20 cellular contexts compared by ENCODE assay signal in the genomic region with DNA sequence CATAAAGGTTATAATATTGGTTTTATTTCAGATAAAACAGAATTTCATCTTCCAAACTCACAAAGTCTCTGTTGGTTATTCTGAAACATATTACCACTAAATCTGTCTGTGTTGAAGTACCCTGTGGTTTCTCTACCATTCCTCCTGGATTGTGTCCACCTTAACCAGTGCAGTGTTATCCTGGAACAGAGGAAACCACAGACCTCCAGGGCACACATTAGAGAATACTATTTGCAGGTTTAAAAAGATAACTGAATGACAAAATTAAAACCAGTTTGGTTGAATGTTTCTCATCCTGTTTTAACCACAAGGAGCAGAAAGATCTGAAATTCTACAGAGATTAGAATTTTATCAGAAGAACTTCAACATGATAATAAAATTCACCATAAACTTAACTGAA.
DNase-seq lines count a peak whose midpoint lies in the region; ATAC-seq and TF ChIP-seq lines count a peak whose summit lies in the region.
"Had no signal": no experiment of that assay in that cellular context is flagged by ENCODE, and none has a peak within 500 bp of the region (broad histone marks: within the 10 kb centered on the region; RNA-seq: fewer than 3 reads in every experiment).

No MANE protein-coding gene starts in this region.

- peak overlapping the region; percentile 94 for H2BK5ac ChIP-seq in trophoblast cell (ENCODE audit: low read depth, low read length, poor library complexity)

- H3K9ac ChIP-seq in DND-41 (ENCODE audit: low read depth, low read length) (no peak overlapping the region), trophoblast cell (ENCODE audit: low read length) (no peak overlapping the region)

- ATAC-seq in DND-41 (ENCODE audit: insufficient read depth, low read depth) = peak; percentile 77
- ATAC-seq in HG03432 (IDR thresholded peaks at IDR 0.05; ENCODE audit: unreplicated experiment) = no peak
- ATAC-seq: activated CD8-positive, alpha-beta memory T cell treated with anti-CD3 and anti-CD28 coated beads, Interleukin-2, amount 10 ng/mL, durations not matched to agents 7 days and 5 days; body of pancreas had no signal

- H3K27ac ChIP-seq in DND-41 (ENCODE audit: low read length) (no peak overlapping the region), trophoblast cell (ENCODE audit: low read depth, low read length) (peak overlapping the region; percentile 93)
- H3K27ac ChIP-seq: body of pancreas, esophagus squamous epithelium, thoracic aorta had no signal

- no peak overlapping the region for H3K4ac ChIP-seq in trophoblast cell (ENCODE audit: low read depth, low read length)

- no peak overlapping the region for H3K4me3 ChIP-seq in DND-41 (ENCODE audit: low read depth in 1 of 2, low read length in 2 of 2)
- H3K4me3 ChIP-seq in astrocyte of the cerebellum (ENCODE audit: low read depth, low read length) = no peak overlapping the region
- H3K4me3 ChIP-seq in trophoblast cell (ENCODE audit: low read depth, low read length) = no peak overlapping the region
- H3K4me3 ChIP-seq: body of pancreas, esophagus squamous epithelium, thoracic aorta had no signal

- H3K14ac ChIP-seq in trophoblast cell (ENCODE audit: low read length) = peak overlapping the region; percentile 33

- H3K9me3 ChIP-seq in DND-41 (ENCODE audit: insufficient read depth, low read length, severe bottlenecking) = no peaks in the 10 kb centered on the region
- no peaks in the 10 kb centered on the region for H3K9me3 ChIP-seq in trophoblast cell (ENCODE audit: insufficient read depth, low read depth, low read length)
- H3K9me3 ChIP-seq: body of pancreas, esophagus squamous epithelium, thoracic aorta had no signal

- H3K79me1 ChIP-seq in trophoblast cell (ENCODE audit: low read length) = peaks cover 24% of the 10 kb centered on the region

- no peak overlapping the region for H2AK5ac ChIP-seq in trophoblast cell (ENCODE audit: low read length)

- H2BK120ac ChIP-seq in trophoblast cell (ENCODE audit: insufficient read depth, low read length, poor library complexity) = peak overlapping the region; percentile 74

- H3K4me1 ChIP-seq in DND-41 (ENCODE audit: insufficient read depth, low read length) = peaks cover 23% of the 10 kb centered on the region
- H3K4me1 ChIP-seq in trophoblast cell (ENCODE audit: control insufficient read depth in 1 of 2, insufficient read depth in 2 of 2, low read length in 2 of 2) = peaks cover 0 to 7% of the 10 kb centered on the region in 2 experiments
- H3K4me1 ChIP-seq: body of pancreas, esophagus squamous epithelium had no signal

- in situ Hi-C loops in astrocyte of the cerebellum (cut with HindIII; ENCODE audit: low sequenced_read_pairs) = no loop called here

- H4K12ac ChIP-seq in trophoblast cell (ENCODE audit: low read depth, low read length) = no peak overlapping the region

- peak overlapping the region; percentile 14 for H4K8ac ChIP-seq in trophoblast cell (ENCODE audit: low read depth, low read length)

- no peaks in the 10 kb centered on the region for H4K20me1 ChIP-seq in DND-41 (ENCODE audit: insufficient read depth, low read length)

- H3K79me2 ChIP-seq in DND-41 (ENCODE audit: insufficient read depth, low read length) = no peaks in the 10 kb centered on the region
- peaks cover 2% of the 10 kb centered on the region for H3K79me2 ChIP-seq in trophoblast cell (ENCODE audit: control insufficient read depth, insufficient read depth, low read length, poor library complexity)

- H3K23ac ChIP-seq in trophoblast cell (ENCODE audit: low read length) = no peak overlapping the region

- H3K36me3 ChIP-seq in DND-41 (ENCODE audit: insufficient read depth, low read length) (no peaks in the 10 kb centered on the region; the same call in 1 of the 2 replicates), trophoblast cell (ENCODE audit: control insufficient read depth in 1 of 2, insufficient read depth in 2 of 2, low read length in 2 of 2) (no peaks in the 10 kb centered on the region)
- H3K36me3 ChIP-seq: esophagus squamous epithelium, thoracic aorta had no signal

- H4K91ac ChIP-seq in trophoblast cell (ENCODE audit: low read depth, low read length) = peak overlapping the region; percentile 87

- H3K27me3 ChIP-seq in DND-41 (ENCODE audit: insufficient read depth, low read length, poor library complexity) (no peaks in the 10 kb centered on the region), trophoblast cell (ENCODE audit: insufficient read depth, low read length) (no peaks in the 10 kb centered on the region)
- H3K27me3 ChIP-seq: body of pancreas, esophagus squamous epithelium had no signal

- DNase-seq in DND-41 (no peak), HT1080 (ENCODE audit: low read depth) (peak; percentile 52), astrocyte of the cerebellum (ENCODE audit: low read depth) (peak; percentile 73), trophoblast cell (peak; percentile 21 to 75), dermis blood vessel endothelial cell (no peak), globus pallidus (ENCODE audit: low spot score) (no peak)
- DNase-seq: activated CD4-positive, CD25-positive, alpha-beta regulatory T cell; activated CD8-positive, alpha-beta memory T cell treated with anti-CD3 and anti-CD28 coated beads, Interleukin-2, amount 10 ng/mL, durations not matched to agents 7 days and 5 days; activated gamma-delta T cell; body of pancreas; CD4-positive, alpha-beta T cell; esophagus squamous epithelium; Kasumi-1; NCI-H1417 treated with DMSO at 0.1 percent for 48 hours; NCI-H345; nucleus accumbens; SHP77; stimulated activated CD4-positive, alpha-beta T cell treated with anti-CD3 and anti-CD28 coated beads, Interleukin-4, amount 100 ng/mL, for 4 hours had no signal

- TF ChIP-seq CTCF in DND-41 (IDR thresholded peaks at IDR 0.05; ENCODE audit: borderline replicate concordance, extremely low read depth, low read length, poor library complexity, severe bottlenecking) (no peak), astrocyte of the cerebellum (IDR thresholded peaks at IDR 0.05; ENCODE audit: low read depth, low read length, missing control alignments) (no peak)

- H2BK12ac ChIP-seq in trophoblast cell (ENCODE audit: low read length) = no peak overlapping the region

- no peak overlapping the region for H3K4me2 ChIP-seq in DND-41 (ENCODE audit: insufficient read depth, low read length)
- H3K4me2 ChIP-seq in trophoblast cell (ENCODE audit: low read length) = no peak overlapping the region

- no peak overlapping the region for H2AFZ ChIP-seq in DND-41 (ENCODE audit: low read depth, low read length)
- H2AFZ ChIP-seq in trophoblast cell (ENCODE audit: insufficient read depth, low read length, poor library complexity) = no peak overlapping the region

- H3K18ac ChIP-seq in trophoblast cell (ENCODE audit: low read length) = no peak overlapping the region

Comparison
In these comparisons a context has a peak if more than half of its experiments do, and no peak if none do; other contexts are left out.
1. DNase-seq: peak in HT1080 (single experiment), astrocyte of the cerebellum (single experiment) and trophoblast cell (2 of 2); none in DND-41 (single experiment), dermis blood vessel endothelial cell (single experiment) and globus pallidus (single experiment).